Comparison of ENCODE assay signal across 1 cellular context in the genomic region with DNA sequence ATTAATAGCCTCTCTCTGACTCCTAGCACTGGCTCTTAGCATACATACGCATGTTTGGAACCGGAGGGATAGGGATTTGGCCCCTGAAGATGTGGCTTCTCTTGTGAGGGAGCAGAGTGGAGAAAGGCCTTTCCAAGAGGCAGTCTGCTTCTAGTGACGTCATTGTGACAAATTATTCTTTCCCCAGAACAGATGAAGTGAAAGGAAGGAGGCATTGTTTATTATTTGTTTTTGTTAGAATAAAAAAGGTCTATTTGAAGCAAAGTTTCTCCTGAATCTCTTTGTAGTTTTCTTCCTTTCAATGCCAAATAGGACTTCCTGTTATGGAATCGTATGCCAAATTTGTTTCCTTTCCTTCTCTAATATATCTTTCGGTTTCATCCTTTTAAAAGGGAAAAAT.
TF ChIP-seq lines count a peak whose summit lies in the region.

No MANE protein-coding gene starts in this region.

TF ChIP-seq in GM23338, 12 proteins besides CTCF, POLR2A, EP300 and RAD21 (continued from another document):
- TF ChIP-seq EZH2 (IDR thresholded peaks at IDR 0.05; ENCODE audit: low read depth, unreplicated experiment) (no peak), NANOG (IDR thresholded peaks at IDR 0.05; ENCODE audit: borderline replicate concordance) (no peak)
